ENCODE assay signal across 16 cellular contexts in the genomic region with DNA sequence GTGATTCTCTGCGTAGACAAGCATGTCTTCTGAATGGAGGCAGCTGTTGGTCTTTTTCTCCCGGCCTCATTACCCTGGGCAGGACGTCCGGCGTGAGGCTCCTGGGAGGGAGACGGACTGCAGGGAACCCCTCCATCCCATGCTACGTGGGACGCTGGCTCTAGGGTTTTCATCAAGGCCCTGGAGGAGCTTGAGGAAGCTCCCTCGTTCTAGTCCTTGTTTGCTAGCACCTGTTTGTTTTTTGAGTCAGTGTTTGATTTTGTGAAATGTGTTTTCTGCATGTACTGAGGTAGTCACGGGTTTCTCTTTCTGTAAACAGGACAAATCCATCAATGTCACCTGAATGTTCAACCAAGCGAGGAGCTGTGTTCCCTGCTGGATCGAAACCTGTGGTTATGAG.
DNase-seq lines count a peak whose midpoint lies in the region; ATAC-seq and TF ChIP-seq lines count a peak whose summit lies in the region.
"Had no signal": no experiment of that assay in that cellular context is flagged by ENCODE, and none has a peak within 500 bp of the region (broad histone marks: within the 10 kb centered on the region; RNA-seq: fewer than 3 reads in every experiment).

No MANE protein-coding gene starts in this region.

- H3K9me3 Mint-ChIP-seq in activated CD8-positive, alpha-beta memory T cell treated with anti-CD3 and anti-CD28 coated beads, Interleukin-2, amount 10 ng/mL, durations not matched to agents 7 days and 5 days (ENCODE audit: low read depth): no peaks in the 10 kb centered on the region
- H3K9me3 Mint-ChIP-seq in activated CD8-positive, alpha-beta T cell treated with anti-CD3 and anti-CD28 coated beads, Interleukin-2, amount 10 ng/mL, durations not matched to agents 7 days and 5 days (ENCODE audit: insufficient read depth): no peaks in the 10 kb centered on the region
- H3K9me3 Mint-ChIP-seq: CD8-positive, alpha-beta memory T cell had no signal

- no peaks in the 10 kb centered on the region for H3K36me3 ChIP-seq in Panc1 (ENCODE audit: control insufficient read depth, insufficient read depth, low read length)
- H3K36me3 ChIP-seq: SJCRH30 had no signal

- H3K4me3 ChIP-seq in Panc1 (ENCODE audit: low read depth in 2 of 2, low read length in 2 of 2): no peak overlapping the region
- H3K4me3 ChIP-seq: SJCRH30 had no signal

- no TSS peak for BruUV-seq in Panc1 (replicated peaks; lab: Mats Ljungman, UMichigan)

- no peaks in the 10 kb centered on the region for H3K27me3 ChIP-seq in Panc1 (ENCODE audit: control insufficient read depth, insufficient read depth, low read length)
- H3K27me3 ChIP-seq: SJCRH30 had no signal

- ATAC-seq in GM18867 (IDR thresholded peaks at IDR 0.05; ENCODE audit: unreplicated experiment): peak; percentile 41
- ATAC-seq in Panc1: peak; percentile 63
- ATAC-seq in activated CD8-positive, alpha-beta memory T cell treated with anti-CD3 and anti-CD28 coated beads, Interleukin-2, amount 10 ng/mL, durations not matched to agents 7 days and 5 days: no peak
- ATAC-seq in HG03175 (IDR thresholded peaks at IDR 0.05; ENCODE audit: unreplicated experiment): no peak
- no peak for ATAC-seq in activated CD8-positive, alpha-beta T cell treated with anti-CD3 and anti-CD28 coated beads, Interleukin-2, amount 10 ng/mL, durations not matched to agents 7 days and 5 days
- ATAC-seq: HCT116 had no signal

- H3K27ac Mint-ChIP-seq in activated CD8-positive, alpha-beta memory T cell treated with anti-CD3 and anti-CD28 coated beads, Interleukin-2, amount 10 ng/mL, durations not matched to agents 7 days and 5 days: no peak overlapping the region
- H3K27ac Mint-ChIP-seq in activated CD8-positive, alpha-beta T cell treated with anti-CD3 and anti-CD28 coated beads, Interleukin-2, amount 10 ng/mL, durations not matched to agents 7 days and 5 days: no peak overlapping the region
- H3K27ac Mint-ChIP-seq: CD8-positive, alpha-beta memory T cell had no signal

- in situ Hi-C loops in Panc1 (cut with HindIII; ENCODE audit: low pct_unique_long_range_greater_than_20kb, low sequenced_read_pairs): no loop called here

- no peaks in the 10 kb centered on the region for H3K9me3 ChIP-seq in Panc1 (ENCODE audit: control insufficient read depth, insufficient read depth, low read depth, low read length)
- H3K9me3 ChIP-seq: SJCRH30 had no signal

- DNase-seq in COLO668 (lab: John Stamatoyannopoulos, UW; ENCODE audit: unreplicated experiment) (peak; percentile 54), Panc1 (ENCODE audit: low read depth, low spot score) (peak; percentile 53), left kidney (ENCODE audit: low read depth, low spot score) (peak; percentile 57)
- no peak for DNase-seq in activated CD8-positive, alpha-beta memory T cell treated with anti-CD3 and anti-CD28 coated beads, Interleukin-2, amount 10 ng/mL, durations not matched to agents 7 days and 5 days
- DNase-seq in activated CD8-positive, alpha-beta T cell treated with anti-CD3 and anti-CD28 coated beads, Interleukin-2, amount 10 ng/mL, durations not matched to agents 7 days and 5 days: no peak
- DNase-seq: ACHN; C1 segment of cervical spinal cord; CD8-positive, alpha-beta memory T cell; DMS79 treated with DMSO at 0.1 percent for 48 hours; NCI-H1436; NCI-H1930; NCI-H524 treated with DMSO at 0.1 percent for 48 hours; SJCRH30 had no signal

- intact Hi-C loops in Panc1 (cut with micrococcal nuclease; ENCODE audit: unreplicated experiment): no loop called here

- CTCF ChIA-PET in Panc1 (lab: Charles Lee): no interaction called here
- CTCF ChIA-PET in activated CD8-positive, alpha-beta memory T cell treated with anti-CD3 and anti-CD28 coated beads, Interleukin-2, amount 10 ng/mL, durations not matched to agents 7 days and 5 days (lab: Charles Lee): no interaction called here
- CTCF ChIA-PET in activated CD8-positive, alpha-beta T cell treated with anti-CD3 and anti-CD28 coated beads, Interleukin-2, amount 10 ng/mL, durations not matched to agents 7 days and 5 days (lab: Charles Lee): no interaction called here

- H3K4me1 Mint-ChIP-seq in activated CD8-positive, alpha-beta memory T cell treated with anti-CD3 and anti-CD28 coated beads, Interleukin-2, amount 10 ng/mL, durations not matched to agents 7 days and 5 days: peaks cover 3% of the 10 kb centered on the region
- H3K4me1 Mint-ChIP-seq in activated CD8-positive, alpha-beta T cell treated with anti-CD3 and anti-CD28 coated beads, Interleukin-2, amount 10 ng/mL, durations not matched to agents 7 days and 5 days (ENCODE audit: low read depth): no peaks in the 10 kb centered on the region
- H3K4me1 Mint-ChIP-seq: CD8-positive, alpha-beta memory T cell had no signal

- H3K27me3 Mint-ChIP-seq in activated CD8-positive, alpha-beta memory T cell treated with anti-CD3 and anti-CD28 coated beads, Interleukin-2, amount 10 ng/mL, durations not matched to agents 7 days and 5 days: no peaks in the 10 kb centered on the region
- no peaks in the 10 kb centered on the region for H3K27me3 Mint-ChIP-seq in activated CD8-positive, alpha-beta T cell treated with anti-CD3 and anti-CD28 coated beads, Interleukin-2, amount 10 ng/mL, durations not matched to agents 7 days and 5 days (ENCODE audit: low read depth)

- H3K4me3 Mint-ChIP-seq in activated CD8-positive, alpha-beta memory T cell treated with anti-CD3 and anti-CD28 coated beads, Interleukin-2, amount 10 ng/mL, durations not matched to agents 7 days and 5 days: no peak overlapping the region
- no peak overlapping the region for H3K4me3 Mint-ChIP-seq in activated CD8-positive, alpha-beta T cell treated with anti-CD3 and anti-CD28 coated beads, Interleukin-2, amount 10 ng/mL, durations not matched to agents 7 days and 5 days
- H3K4me3 Mint-ChIP-seq: CD8-positive, alpha-beta memory T cell had no signal

- POLR2A ChIA-PET in Panc1 (lab: Charles Lee): no interaction called here
- POLR2A ChIA-PET in activated CD8-positive, alpha-beta T cell treated with anti-CD3 and anti-CD28 coated beads, Interleukin-2, amount 10 ng/mL, durations not matched to agents 7 days and 5 days (lab: Charles Lee): no interaction called here

- H3K27ac ChIP-seq in Panc1 (ENCODE audit: low read length): no peak overlapping the region
- H3K27ac ChIP-seq: SJCRH30 had no signal

- H3K36me3 Mint-ChIP-seq in activated CD8-positive, alpha-beta memory T cell treated with anti-CD3 and anti-CD28 coated beads, Interleukin-2, amount 10 ng/mL, durations not matched to agents 7 days and 5 days: no peaks in the 10 kb centered on the region
- no peaks in the 10 kb centered on the region for H3K36me3 Mint-ChIP-seq in activated CD8-positive, alpha-beta T cell treated with anti-CD3 and anti-CD28 coated beads, Interleukin-2, amount 10 ng/mL, durations not matched to agents 7 days and 5 days (ENCODE audit: low read depth)
- H3K36me3 Mint-ChIP-seq: CD8-positive, alpha-beta memory T cell had no signal

- TF ChIP-seq CTCF in Panc1 (IDR thresholded peaks at IDR 0.05): no peak

- H3K4me1 ChIP-seq in Panc1 (ENCODE audit: control insufficient read depth, insufficient read depth, low read length): no peaks in the 10 kb centered on the region

Comparison
In these comparisons a context has a peak if more than half of its experiments do, and no peak if none do; other contexts are left out.
1. DNase-seq: peak in COLO668 (single experiment), Panc1 (single experiment) and left kidney (single experiment); none in activated CD8-positive, alpha-beta memory T cell treated with anti-CD3 and anti-CD28 coated beads, Interleukin-2, amount 10 ng/mL, durations not matched to agents 7 days and 5 days (single experiment) and activated CD8-positive, alpha-beta T cell treated with anti-CD3 and anti-CD28 coated beads, Interleukin-2, amount 10 ng/mL, durations not matched to agents 7 days and 5 days (single experiment).
2. ATAC-seq: peak in GM18867 (single experiment) and Panc1 (single experiment); none in activated CD8-positive, alpha-beta memory T cell treated with anti-CD3 and anti-CD28 coated beads, Interleukin-2, amount 10 ng/mL, durations not matched to agents 7 days and 5 days (single experiment), HG03175 (single experiment) and activated CD8-positive, alpha-beta T cell treated with anti-CD3 and anti-CD28 coated beads, Interleukin-2, amount 10 ng/mL, durations not matched to agents 7 days and 5 days (single experiment).